In the genomic region with DNA sequence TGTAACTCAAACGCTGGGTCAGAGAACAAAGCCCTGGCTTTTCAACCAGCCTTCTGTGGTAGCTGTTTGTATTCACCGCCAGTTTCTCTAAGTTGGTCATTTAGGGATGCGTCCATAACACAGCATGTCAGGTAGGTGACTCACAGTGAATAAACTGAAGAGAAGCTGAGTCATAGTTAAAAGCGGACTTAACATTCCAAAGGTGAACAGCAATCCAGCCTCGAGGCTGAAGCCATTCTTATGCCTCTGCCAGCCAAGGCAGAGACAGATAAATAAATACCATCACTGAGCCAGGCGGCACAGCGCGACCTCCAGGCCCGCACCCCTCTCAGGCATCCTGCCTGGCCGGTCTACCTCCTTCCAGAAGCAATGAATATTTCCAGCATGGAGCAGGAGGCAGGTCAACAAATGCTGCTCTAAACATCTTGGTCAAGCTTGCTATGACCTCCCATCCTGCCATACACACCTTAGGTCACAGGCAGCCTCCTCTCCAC, we compare ENCODE assay signal across 1 cellular context.
TF ChIP-seq lines count a peak whose summit lies in the region.

No MANE protein-coding gene starts in this region.

TF ChIP-seq in K562, 482 proteins besides CTCF, POLR2A, EP300 and RAD21 (continued from another document and continues in another):
- TF ChIP-seq, protein P1, sequence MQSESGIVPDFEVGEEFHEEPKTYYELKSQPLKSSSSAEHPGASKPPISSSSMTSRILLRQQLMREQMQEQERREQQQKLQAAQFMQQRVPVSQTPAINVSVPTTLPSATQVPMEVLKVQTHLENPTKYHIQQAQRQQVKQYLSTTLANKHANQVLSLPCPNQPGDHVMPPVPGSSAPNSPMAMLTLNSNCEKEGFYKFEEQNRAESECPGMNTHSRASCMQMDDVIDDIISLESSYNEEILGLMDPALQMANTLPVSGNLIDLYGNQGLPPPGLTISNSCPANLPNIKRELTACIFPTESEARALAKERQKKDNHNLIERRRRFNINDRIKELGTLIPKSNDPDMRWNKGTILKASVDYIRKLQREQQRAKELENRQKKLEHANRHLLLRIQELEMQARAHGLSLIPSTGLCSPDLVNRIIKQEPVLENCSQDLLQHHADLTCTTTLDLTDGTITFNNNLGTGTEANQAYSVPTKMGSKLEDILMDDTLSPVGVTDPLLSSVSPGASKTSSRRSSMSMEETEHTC (IDR thresholded peaks at IDR 0.05) = no peak
- TF ChIP-seq E2F3 (CRISPR knock-in tag; IDR thresholded peaks at IDR 0.05) (no peak), ZNF707 (CRISPR knock-in tag; conservative IDR thresholded peaks at IDR 0.05) (no peak), RAD51 (IDR thresholded peaks at IDR 0.05; ENCODE audit: borderline replicate concordance, low read depth) (no peak), GATAD2B (IDR thresholded peaks at IDR 0.05; ENCODE audit: borderline replicate concordance) (no peak), EWSR1 (IDR thresholded peaks at IDR 0.05; ENCODE audit: borderline replicate concordance, low read depth, partially characterized antibody) (no peak), ZNF217 (CRISPR knock-in tag; IDR thresholded peaks at IDR 0.05) (no peak), FOXA3 (CRISPR knock-in tag; conservative IDR thresholded peaks at IDR 0.05 in 1 of 2, IDR thresholded peaks at IDR 0.05 in 1 of 2) (no peak), BMI1 (IDR thresholded peaks at IDR 0.05; ENCODE audit: low read length) (no peak), PHB2 (IDR thresholded peaks at IDR 0.05; ENCODE audit: low read depth) (no peak), CEBPB (tag; IDR thresholded peaks at IDR 0.05) (no peak), NFATC3 (IDR thresholded peaks at IDR 0.05) (no peak), SMARCE1 (IDR thresholded peaks at IDR 0.05) (no peak), EHMT2 (IDR thresholded peaks at IDR 0.05) (no peak), TEAD1 (CRISPR knock-in tag; IDR thresholded peaks at IDR 0.05) (no peak), JUN (IDR thresholded peaks at IDR 0.05; ENCODE audit: borderline replicate concordance, low read depth, low read length) (peak; percentile 54; the same call in 1 of the 2 replicates), JUN (CRISPR knock-in tag; IDR thresholded peaks at IDR 0.05; ENCODE audit: borderline replicate concordance) (no peak), ZNF586 (CRISPR knock-in tag; conservative IDR thresholded peaks at IDR 0.05) (no peak), ATF7 (IDR thresholded peaks at IDR 0.05) (no peak)
- TF ChIP-seq, protein P2, sequence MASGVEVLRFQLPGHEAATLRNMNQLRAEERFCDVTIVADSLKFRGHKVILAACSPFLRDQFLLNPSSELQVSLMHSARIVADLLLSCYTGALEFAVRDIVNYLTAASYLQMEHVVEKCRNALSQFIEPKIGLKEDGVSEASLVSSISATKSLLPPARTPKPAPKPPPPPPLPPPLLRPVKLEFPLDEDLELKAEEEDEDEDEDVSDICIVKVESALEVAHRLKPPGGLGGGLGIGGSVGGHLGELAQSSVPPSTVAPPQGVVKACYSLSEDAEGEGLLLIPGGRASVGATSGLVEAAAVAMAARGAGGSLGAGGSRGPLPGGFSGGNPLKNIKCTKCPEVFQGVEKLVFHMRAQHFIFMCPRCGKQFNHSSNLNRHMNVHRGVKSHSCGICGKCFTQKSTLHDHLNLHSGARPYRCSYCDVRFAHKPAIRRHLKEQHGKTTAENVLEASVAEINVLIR (CRISPR knock-in tag; IDR thresholded peaks at IDR 0.05) = no peak
- TF ChIP-seq, protein P3, sequence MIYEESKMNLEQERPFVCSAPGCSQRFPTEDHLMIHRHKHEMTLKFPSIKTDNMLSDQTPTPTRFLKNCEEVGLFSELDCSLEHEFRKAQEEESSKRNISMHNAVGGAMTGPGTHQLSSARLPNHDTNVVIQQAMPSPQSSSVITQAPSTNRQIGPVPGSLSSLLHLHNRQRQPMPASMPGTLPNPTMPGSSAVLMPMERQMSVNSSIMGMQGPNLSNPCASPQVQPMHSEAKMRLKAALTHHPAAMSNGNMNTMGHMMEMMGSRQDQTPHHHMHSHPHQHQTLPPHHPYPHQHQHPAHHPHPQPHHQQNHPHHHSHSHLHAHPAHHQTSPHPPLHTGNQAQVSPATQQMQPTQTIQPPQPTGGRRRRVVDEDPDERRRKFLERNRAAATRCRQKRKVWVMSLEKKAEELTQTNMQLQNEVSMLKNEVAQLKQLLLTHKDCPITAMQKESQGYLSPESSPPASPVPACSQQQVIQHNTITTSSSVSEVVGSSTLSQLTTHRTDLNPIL (CRISPR knock-in tag; IDR thresholded peaks at IDR 0.05) = no peak
- TF ChIP-seq, protein P4, sequence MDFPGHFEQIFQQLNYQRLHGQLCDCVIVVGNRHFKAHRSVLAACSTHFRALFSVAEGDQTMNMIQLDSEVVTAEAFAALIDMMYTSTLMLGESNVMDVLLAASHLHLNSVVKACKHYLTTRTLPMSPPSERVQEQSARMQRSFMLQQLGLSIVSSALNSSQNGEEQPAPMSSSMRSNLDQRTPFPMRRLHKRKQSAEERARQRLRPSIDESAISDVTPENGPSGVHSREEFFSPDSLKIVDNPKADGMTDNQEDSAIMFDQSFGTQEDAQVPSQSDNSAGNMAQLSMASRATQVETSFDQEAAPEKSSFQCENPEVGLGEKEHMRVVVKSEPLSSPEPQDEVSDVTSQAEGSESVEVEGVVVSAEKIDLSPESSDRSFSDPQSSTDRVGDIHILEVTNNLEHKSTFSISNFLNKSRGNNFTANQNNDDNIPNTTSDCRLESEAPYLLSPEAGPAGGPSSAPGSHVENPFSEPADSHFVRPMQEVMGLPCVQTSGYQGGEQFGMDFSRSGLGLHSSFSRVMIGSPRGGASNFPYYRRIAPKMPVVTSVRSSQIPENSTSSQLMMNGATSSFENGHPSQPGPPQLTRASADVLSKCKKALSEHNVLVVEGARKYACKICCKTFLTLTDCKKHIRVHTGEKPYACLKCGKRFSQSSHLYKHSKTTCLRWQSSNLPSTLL (IDR thresholded peaks at IDR 0.05) = no peak
- TF ChIP-seq, protein P5, sequence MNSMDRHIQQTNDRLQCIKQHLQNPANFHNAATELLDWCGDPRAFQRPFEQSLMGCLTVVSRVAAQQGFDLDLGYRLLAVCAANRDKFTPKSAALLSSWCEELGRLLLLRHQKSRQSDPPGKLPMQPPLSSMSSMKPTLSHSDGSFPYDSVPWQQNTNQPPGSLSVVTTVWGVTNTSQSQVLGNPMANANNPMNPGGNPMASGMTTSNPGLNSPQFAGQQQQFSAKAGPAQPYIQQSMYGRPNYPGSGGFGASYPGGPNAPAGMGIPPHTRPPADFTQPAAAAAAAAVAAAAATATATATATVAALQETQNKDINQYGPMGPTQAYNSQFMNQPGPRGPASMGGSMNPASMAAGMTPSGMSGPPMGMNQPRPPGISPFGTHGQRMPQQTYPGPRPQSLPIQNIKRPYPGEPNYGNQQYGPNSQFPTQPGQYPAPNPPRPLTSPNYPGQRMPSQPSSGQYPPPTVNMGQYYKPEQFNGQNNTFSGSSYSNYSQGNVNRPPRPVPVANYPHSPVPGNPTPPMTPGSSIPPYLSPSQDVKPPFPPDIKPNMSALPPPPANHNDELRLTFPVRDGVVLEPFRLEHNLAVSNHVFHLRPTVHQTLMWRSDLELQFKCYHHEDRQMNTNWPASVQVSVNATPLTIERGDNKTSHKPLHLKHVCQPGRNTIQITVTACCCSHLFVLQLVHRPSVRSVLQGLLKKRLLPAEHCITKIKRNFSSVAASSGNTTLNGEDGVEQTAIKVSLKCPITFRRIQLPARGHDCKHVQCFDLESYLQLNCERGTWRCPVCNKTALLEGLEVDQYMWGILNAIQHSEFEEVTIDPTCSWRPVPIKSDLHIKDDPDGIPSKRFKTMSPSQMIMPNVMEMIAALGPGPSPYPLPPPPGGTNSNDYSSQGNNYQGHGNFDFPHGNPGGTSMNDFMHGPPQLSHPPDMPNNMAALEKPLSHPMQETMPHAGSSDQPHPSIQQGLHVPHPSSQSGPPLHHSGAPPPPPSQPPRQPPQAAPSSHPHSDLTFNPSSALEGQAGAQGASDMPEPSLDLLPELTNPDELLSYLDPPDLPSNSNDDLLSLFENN (IDR thresholded peaks at IDR 0.05; ENCODE audit: low read depth in 2 of 2, low read length in 2 of 2) = no peak
- TF ChIP-seq, protein P6, sequence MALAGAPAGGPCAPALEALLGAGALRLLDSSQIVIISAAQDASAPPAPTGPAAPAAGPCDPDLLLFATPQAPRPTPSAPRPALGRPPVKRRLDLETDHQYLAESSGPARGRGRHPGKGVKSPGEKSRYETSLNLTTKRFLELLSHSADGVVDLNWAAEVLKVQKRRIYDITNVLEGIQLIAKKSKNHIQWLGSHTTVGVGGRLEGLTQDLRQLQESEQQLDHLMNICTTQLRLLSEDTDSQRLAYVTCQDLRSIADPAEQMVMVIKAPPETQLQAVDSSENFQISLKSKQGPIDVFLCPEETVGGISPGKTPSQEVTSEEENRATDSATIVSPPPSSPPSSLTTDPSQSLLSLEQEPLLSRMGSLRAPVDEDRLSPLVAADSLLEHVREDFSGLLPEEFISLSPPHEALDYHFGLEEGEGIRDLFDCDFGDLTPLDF (CRISPR knock-in tag; IDR thresholded peaks at IDR 0.05) = no peak
- TF ChIP-seq, protein P7, sequence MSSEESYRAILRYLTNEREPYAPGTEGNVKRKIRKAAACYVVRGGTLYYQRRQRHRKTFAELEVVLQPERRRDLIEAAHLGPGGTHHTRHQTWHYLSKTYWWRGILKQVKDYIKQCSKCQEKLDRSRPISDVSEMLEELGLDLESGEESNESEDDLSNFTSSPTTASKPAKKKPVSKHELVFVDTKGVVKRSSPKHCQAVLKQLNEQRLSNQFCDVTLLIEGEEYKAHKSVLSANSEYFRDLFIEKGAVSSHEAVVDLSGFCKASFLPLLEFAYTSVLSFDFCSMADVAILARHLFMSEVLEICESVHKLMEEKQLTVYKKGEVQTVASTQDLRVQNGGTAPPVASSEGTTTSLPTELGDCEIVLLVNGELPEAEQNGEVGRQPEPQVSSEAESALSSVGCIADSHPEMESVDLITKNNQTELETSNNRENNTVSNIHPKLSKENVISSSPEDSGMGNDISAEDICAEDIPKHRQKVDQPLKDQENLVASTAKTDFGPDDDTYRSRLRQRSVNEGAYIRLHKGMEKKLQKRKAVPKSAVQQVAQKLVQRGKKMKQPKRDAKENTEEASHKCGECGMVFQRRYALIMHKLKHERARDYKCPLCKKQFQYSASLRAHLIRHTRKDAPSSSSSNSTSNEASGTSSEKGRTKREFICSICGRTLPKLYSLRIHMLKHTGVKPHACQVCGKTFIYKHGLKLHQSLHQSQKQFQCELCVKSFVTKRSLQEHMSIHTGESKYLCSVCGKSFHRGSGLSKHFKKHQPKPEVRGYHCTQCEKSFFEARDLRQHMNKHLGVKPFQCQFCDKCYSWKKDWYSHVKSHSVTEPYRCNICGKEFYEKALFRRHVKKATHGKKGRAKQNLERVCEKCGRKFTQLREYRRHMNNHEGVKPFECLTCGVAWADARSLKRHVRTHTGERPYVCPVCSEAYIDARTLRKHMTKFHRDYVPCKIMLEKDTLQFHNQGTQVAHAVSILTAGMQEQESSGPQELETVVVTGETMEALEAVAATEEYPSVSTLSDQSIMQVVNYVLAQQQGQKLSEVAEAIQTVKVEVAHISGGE (CRISPR knock-in tag; IDR thresholded peaks at IDR 0.05) = peak in 1 of 3 experiments; percentile 82; a peak in 1 of 6 replicates
- TF ChIP-seq, protein P8, sequence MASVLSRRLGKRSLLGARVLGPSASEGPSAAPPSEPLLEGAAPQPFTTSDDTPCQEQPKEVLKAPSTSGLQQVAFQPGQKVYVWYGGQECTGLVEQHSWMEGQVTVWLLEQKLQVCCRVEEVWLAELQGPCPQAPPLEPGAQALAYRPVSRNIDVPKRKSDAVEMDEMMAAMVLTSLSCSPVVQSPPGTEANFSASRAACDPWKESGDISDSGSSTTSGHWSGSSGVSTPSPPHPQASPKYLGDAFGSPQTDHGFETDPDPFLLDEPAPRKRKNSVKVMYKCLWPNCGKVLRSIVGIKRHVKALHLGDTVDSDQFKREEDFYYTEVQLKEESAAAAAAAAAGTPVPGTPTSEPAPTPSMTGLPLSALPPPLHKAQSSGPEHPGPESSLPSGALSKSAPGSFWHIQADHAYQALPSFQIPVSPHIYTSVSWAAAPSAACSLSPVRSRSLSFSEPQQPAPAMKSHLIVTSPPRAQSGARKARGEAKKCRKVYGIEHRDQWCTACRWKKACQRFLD (CRISPR knock-in tag; IDR thresholded peaks at IDR 0.05) = no peak
- TF ChIP-seq, protein P9, sequence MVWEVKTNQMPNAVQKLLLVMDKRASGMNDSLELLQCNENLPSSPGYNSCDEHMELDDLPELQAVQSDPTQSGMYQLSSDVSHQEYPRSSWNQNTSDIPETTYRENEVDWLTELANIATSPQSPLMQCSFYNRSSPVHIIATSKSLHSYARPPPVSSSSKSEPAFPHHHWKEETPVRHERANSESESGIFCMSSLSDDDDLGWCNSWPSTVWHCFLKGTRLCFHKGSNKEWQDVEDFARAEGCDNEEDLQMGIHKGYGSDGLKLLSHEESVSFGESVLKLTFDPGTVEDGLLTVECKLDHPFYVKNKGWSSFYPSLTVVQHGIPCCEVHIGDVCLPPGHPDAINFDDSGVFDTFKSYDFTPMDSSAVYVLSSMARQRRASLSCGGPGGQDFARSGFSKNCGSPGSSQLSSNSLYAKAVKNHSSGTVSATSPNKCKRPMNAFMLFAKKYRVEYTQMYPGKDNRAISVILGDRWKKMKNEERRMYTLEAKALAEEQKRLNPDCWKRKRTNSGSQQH (CRISPR knock-in tag; IDR thresholded peaks at IDR 0.05) = no peak
- TF ChIP-seq, protein P10, sequence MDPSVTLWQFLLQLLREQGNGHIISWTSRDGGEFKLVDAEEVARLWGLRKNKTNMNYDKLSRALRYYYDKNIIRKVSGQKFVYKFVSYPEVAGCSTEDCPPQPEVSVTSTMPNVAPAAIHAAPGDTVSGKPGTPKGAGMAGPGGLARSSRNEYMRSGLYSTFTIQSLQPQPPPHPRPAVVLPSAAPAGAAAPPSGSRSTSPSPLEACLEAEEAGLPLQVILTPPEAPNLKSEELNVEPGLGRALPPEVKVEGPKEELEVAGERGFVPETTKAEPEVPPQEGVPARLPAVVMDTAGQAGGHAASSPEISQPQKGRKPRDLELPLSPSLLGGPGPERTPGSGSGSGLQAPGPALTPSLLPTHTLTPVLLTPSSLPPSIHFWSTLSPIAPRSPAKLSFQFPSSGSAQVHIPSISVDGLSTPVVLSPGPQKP (CRISPR knock-in tag; IDR thresholded peaks at IDR 0.05) = no peak
- TF ChIP-seq, protein P11, sequence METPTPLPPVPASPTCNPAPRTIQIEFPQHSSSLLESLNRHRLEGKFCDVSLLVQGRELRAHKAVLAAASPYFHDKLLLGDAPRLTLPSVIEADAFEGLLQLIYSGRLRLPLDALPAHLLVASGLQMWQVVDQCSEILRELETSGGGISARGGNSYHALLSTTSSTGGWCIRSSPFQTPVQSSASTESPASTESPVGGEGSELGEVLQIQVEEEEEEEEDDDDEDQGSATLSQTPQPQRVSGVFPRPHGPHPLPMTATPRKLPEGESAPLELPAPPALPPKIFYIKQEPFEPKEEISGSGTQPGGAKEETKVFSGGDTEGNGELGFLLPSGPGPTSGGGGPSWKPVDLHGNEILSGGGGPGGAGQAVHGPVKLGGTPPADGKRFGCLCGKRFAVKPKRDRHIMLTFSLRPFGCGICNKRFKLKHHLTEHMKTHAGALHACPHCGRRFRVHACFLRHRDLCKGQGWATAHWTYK (CRISPR knock-in tag; IDR thresholded peaks at IDR 0.05) = no peak
- TF ChIP-seq, protein P12, sequence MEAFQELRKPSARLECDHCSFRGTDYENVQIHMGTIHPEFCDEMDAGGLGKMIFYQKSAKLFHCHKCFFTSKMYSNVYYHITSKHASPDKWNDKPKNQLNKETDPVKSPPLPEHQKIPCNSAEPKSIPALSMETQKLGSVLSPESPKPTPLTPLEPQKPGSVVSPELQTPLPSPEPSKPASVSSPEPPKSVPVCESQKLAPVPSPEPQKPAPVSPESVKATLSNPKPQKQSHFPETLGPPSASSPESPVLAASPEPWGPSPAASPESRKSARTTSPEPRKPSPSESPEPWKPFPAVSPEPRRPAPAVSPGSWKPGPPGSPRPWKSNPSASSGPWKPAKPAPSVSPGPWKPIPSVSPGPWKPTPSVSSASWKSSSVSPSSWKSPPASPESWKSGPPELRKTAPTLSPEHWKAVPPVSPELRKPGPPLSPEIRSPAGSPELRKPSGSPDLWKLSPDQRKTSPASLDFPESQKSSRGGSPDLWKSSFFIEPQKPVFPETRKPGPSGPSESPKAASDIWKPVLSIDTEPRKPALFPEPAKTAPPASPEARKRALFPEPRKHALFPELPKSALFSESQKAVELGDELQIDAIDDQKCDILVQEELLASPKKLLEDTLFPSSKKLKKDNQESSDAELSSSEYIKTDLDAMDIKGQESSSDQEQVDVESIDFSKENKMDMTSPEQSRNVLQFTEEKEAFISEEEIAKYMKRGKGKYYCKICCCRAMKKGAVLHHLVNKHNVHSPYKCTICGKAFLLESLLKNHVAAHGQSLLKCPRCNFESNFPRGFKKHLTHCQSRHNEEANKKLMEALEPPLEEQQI (IDR thresholded peaks at IDR 0.05) = no peak
